Comparison of ENCODE assay signal across 9 cellular contexts in genomic region chr12:27779837-27780611, GRCh38. TPM values are rescaled to one million over a fixed set of nuclear protein-coding genes. Genes with fewer than 3 reads are reported as not detected.
DNase-seq lines count a peak whose midpoint lies in the region; ATAC-seq and TF ChIP-seq lines count a peak whose summit lies in the region.
"Had no signal": no experiment of that assay in that cellular context is flagged by ENCODE, and none has a peak within 500 bp of the region (broad histone marks: within the 10 kb centered on the region; RNA-seq: fewer than 3 reads in every experiment).

Gene KLHL42, plus strand, starts transcription at chr12:27780233. Its CDS starts 98 bp downstream, at chr12:27780331.
Gene MANSC4, minus strand, starts transcription at chr12:27780236. Its CDS starts 8,960 bp downstream, at chr12:27771276.

- H3K27me3 ChIP-seq in liver (ENCODE audit: control insufficient read depth in 4 of 4, insufficient read depth in 4 of 4, low read length in 3 of 4): no peaks in the 10 kb centered on the region

- TF ChIP-seq RAD21 in liver (IDR thresholded peaks at IDR 0.05): no peak

- peak; percentile 1 for TF ChIP-seq CTCF in liver (IDR thresholded peaks at IDR 0.05; ENCODE audit: low read depth, low read length, missing input control)

- H3K9me3 Mint-ChIP-seq in activated CD4-positive, alpha-beta T cell treated with anti-CD3 and anti-CD28 coated beads, Interleukin-2, amount 10 ng/mL, durations not matched to agents 24 days and 14 days: no peaks in the 10 kb centered on the region
- no peaks in the 10 kb centered on the region for H3K9me3 Mint-ChIP-seq in dendritic cell treated with granulocyte-macrophage colony-stimulating factor and Interleukin-4, amounts not matched to agents 40 ng/mL and 50 ng/mL, for 4 days

- H3K4me1 ChIP-seq in liver (ENCODE audit: control insufficient read depth in 4 of 4, insufficient read depth in 4 of 4, low read length in 3 of 4): peaks cover 9 to 14% (median 11%) of the 10 kb centered on the region in 4 donors

- ATAC-seq in GM18870 (IDR thresholded peaks at IDR 0.05; ENCODE audit: unreplicated experiment) (peak; percentile 62), HG03097 (IDR thresholded peaks at IDR 0.05; ENCODE audit: low FRiP score, unreplicated experiment) (peak; percentile 89)

- intact Hi-C loops in activated CD4-positive, alpha-beta T cell treated with anti-CD3 and anti-CD28 coated beads, Interleukin-2, amount 10 ng/mL, durations not matched to agents 24 days and 14 days (cut with micrococcal nuclease): loop anchor here (1.0 to 5.0 kb wide), 4 partner anchors 15 to 48 kb away; no protein-coding TSS in a partner anchor
- intact Hi-C loops in dendritic cell treated with granulocyte-macrophage colony-stimulating factor and Interleukin-4, amounts not matched to agents 40 ng/mL and 50 ng/mL, for 4 days (cut with micrococcal nuclease): no loop called here

- H3K27ac Mint-ChIP-seq in activated CD4-positive, alpha-beta T cell treated with anti-CD3 and anti-CD28 coated beads, Interleukin-2, amount 10 ng/mL, durations not matched to agents 24 days and 14 days: peak within 1 kb of the TSS; percentile 82
- peak within 1 kb of the TSS; percentile 65 for H3K27ac Mint-ChIP-seq in dendritic cell treated with granulocyte-macrophage colony-stimulating factor and Interleukin-4, amounts not matched to agents 40 ng/mL and 50 ng/mL, for 4 days

- peak within 1 kb of the TSS; percentile 59 to 76 for H3K27ac ChIP-seq in liver (ENCODE audit: low read depth in 1 of 2, low read length in 2 of 2)

- no peaks in the 10 kb centered on the region for H3K9me3 ChIP-seq in liver (ENCODE audit: control insufficient read depth in 4 of 4, low read length in 3 of 4)

- DNase-seq in AG08396 (ENCODE audit: low spot score) (peak; percentile 87), NCI-H345 (lab: John Stamatoyannopoulos, UW) (peak; percentile 72)
- peak; percentile 91 for DNase-seq in activated CD4-positive, alpha-beta T cell treated with anti-CD3 and anti-CD28 coated beads, Interleukin-2, amount 10 ng/mL, durations not matched to agents 24 days and 14 days
- peak; percentile 63 for DNase-seq in stimulated activated CD4-positive, alpha-beta T cell treated with anti-CD3 and anti-CD28 coated beads, Interleukin-4, amount 100 ng/mL, for 1 hour

- peaks cover 20% of the 10 kb centered on the region for H3K27me3 Mint-ChIP-seq in activated CD4-positive, alpha-beta T cell treated with anti-CD3 and anti-CD28 coated beads, Interleukin-2, amount 10 ng/mL, durations not matched to agents 24 days and 14 days
- H3K27me3 Mint-ChIP-seq in dendritic cell treated with granulocyte-macrophage colony-stimulating factor and Interleukin-4, amounts not matched to agents 40 ng/mL and 50 ng/mL, for 4 days: peaks cover 7% of the 10 kb centered on the region

- peak within 1 kb of the TSS; percentile 27 to 29 for H3K9ac ChIP-seq in liver (ENCODE audit: low read depth in 1 of 2, low read length in 2 of 2)

- peak within 1 kb of the TSS; percentile 61 to 98 (median 81) for H3K4me3 ChIP-seq in liver (ENCODE audit: low read depth in 1 of 3, low read length in 3 of 3)

- peak within 1 kb of the TSS; percentile 84 for H3K4me3 Mint-ChIP-seq in activated CD4-positive, alpha-beta T cell treated with anti-CD3 and anti-CD28 coated beads, Interleukin-2, amount 10 ng/mL, durations not matched to agents 24 days and 14 days
- H3K4me3 Mint-ChIP-seq in dendritic cell treated with granulocyte-macrophage colony-stimulating factor and Interleukin-4, amounts not matched to agents 40 ng/mL and 50 ng/mL, for 4 days: peak within 1 kb of the TSS; percentile 82

- H3K36me3 Mint-ChIP-seq in activated CD4-positive, alpha-beta T cell treated with anti-CD3 and anti-CD28 coated beads, Interleukin-2, amount 10 ng/mL, durations not matched to agents 24 days and 14 days (ENCODE audit: low read depth): peaks cover 23% of the 10 kb centered on the region
- peaks cover 6% of the 10 kb centered on the region for H3K36me3 Mint-ChIP-seq in dendritic cell treated with granulocyte-macrophage colony-stimulating factor and Interleukin-4, amounts not matched to agents 40 ng/mL and 50 ng/mL, for 4 days (ENCODE audit: low read depth)

- WGBS in liver: under 1% methylated on average over 108 of the region's 108 CpGs

- peaks cover 29% of the 10 kb centered on the region for H3K4me1 Mint-ChIP-seq in activated CD4-positive, alpha-beta T cell treated with anti-CD3 and anti-CD28 coated beads, Interleukin-2, amount 10 ng/mL, durations not matched to agents 24 days and 14 days
- peaks cover 21% of the 10 kb centered on the region for H3K4me1 Mint-ChIP-seq in dendritic cell treated with granulocyte-macrophage colony-stimulating factor and Interleukin-4, amounts not matched to agents 40 ng/mL and 50 ng/mL, for 4 days (ENCODE audit: low read depth)

- H3K36me3 ChIP-seq in liver (ENCODE audit: control insufficient read depth in 4 of 4, insufficient read depth in 3 of 4, low read depth in 1 of 4, low read length in 3 of 4): no peaks in the 10 kb centered on the region

TF ChIP-seq in liver, 16 proteins besides CTCF, POLR2A, EP300 and RAD21:
- TF ChIP-seq FOXA1 (IDR thresholded peaks at IDR 0.05) (no peak), HNF4G (IDR thresholded peaks at IDR 0.05) (no peak), TAF1 (conservative IDR thresholded peaks at IDR 0.05) (no peak), JUND (IDR thresholded peaks at IDR 0.05) (no peak), FOXA2 (IDR thresholded peaks at IDR 0.05) (no peak)
- TF ChIP-seq, protein P1, sequence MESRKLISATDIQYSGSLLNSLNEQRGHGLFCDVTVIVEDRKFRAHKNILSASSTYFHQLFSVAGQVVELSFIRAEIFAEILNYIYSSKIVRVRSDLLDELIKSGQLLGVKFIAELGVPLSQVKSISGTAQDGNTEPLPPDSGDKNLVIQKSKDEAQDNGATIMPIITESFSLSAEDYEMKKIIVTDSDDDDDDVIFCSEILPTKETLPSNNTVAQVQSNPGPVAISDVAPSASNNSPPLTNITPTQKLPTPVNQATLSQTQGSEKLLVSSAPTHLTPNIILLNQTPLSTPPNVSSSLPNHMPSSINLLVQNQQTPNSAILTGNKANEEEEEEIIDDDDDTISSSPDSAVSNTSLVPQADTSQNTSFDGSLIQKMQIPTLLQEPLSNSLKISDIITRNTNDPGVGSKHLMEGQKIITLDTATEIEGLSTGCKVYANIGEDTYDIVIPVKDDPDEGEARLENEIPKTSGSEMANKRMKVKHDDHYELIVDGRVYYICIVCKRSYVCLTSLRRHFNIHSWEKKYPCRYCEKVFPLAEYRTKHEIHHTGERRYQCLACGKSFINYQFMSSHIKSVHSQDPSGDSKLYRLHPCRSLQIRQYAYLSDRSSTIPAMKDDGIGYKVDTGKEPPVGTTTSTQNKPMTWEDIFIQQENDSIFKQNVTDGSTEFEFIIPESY (IDR thresholded peaks at IDR 0.05): no peak

RNA-seq across cellular contexts. Expression of gene KLHL42, which starts in this region (rescaled TPM):
- 13.6 and 14.5 TPM in 2 replicates for total RNA-seq in activated CD4-positive, alpha-beta T cell treated with anti-CD3 and anti-CD28 coated beads, Interleukin-2, amount 10 ng/mL, durations not matched to agents 24 days and 14 days
- total RNA-seq in liver: 10 to 100 TPM in 1 of 2 donors, 1 to 10 TPM in 1; 8.8 to 13.4 TPM
- polyA plus RNA-seq in liver: 1 to 10 TPM; 3.6 to 4.1 TPM

RNA-seq across cellular contexts. Expression of gene MANSC4, which starts in this region (rescaled TPM):
- not detected in 2 replicates for total RNA-seq in activated CD4-positive, alpha-beta T cell treated with anti-CD3 and anti-CD28 coated beads, Interleukin-2, amount 10 ng/mL, durations not matched to agents 24 days and 14 days
- not detected for total RNA-seq in liver
- not detected for polyA plus RNA-seq in liver
- total RNA-seq: T-helper 1 cell treated with Interleukin-12 subunit alpha and Interleukin-12 subunit beta and Interleukin-4 antibody, amounts not matched to agents 30 ng/mL and 1 ng/mL, for 36 hours had no signal

Comparison
In these comparisons a context has a peak if more than half of its experiments do, and no peak if none do; other contexts are left out.
1. Peak in every context shown above with its lines: DNase-seq, ATAC-seq, H3K4me3 ChIP-seq and H3K27ac ChIP-seq.